Comparison of ENCODE assay signal across 9 cellular contexts in the genomic region with DNA sequence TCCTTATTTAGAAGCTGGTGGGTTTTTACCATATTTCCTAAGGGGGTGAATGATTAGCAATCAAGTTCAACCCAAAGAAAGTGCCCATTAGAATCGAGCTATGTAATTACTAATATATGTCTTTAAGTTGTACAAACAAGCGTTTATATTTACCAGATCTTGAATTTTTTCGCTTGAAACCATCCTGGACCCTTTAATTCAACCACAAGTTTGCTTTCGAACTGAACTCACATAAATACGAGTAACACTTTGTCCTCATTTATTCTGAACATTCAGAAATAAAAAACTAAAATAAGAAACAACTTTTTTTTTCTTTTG.
DNase-seq lines count a peak whose midpoint lies in the region; ATAC-seq and TF ChIP-seq lines count a peak whose summit lies in the region.
"Had no signal": no experiment of that assay in that cellular context is flagged by ENCODE, and none has a peak within 500 bp of the region (broad histone marks: within the 10 kb centered on the region; RNA-seq: fewer than 3 reads in every experiment).

No MANE protein-coding gene starts in this region.

- no peak for ATAC-seq in HG03378 (IDR thresholded peaks at IDR 0.05; ENCODE audit: unreplicated experiment)
- ATAC-seq in HG03196 (IDR thresholded peaks at IDR 0.05; ENCODE audit: unreplicated experiment) = no peak

- peaks cover 5% of the 10 kb centered on the region; the same call in 1 of the 2 replicates for H3F3A ChIP-seq in Loucy (ENCODE audit: low read depth)

- peak overlapping the region; percentile 92 to 99 (median 96) for H3K9ac ChIP-seq in BLaER1 treated with 17β-estradiol and CSF1 and Interleukin-3, amounts not matched to agents 10 nM and 100 nM
- peak overlapping the region; percentile 85 for H3K9ac ChIP-seq in Loucy (ENCODE audit: low read depth, low read length, poor library complexity, severe bottlenecking)
- H3K9ac ChIP-seq in duodenal mucosa (ENCODE audit: low read depth in 1 of 2, low read length in 2 of 2) = peak overlapping the region; percentile 61 to 89

- H3K79me2 ChIP-seq in Loucy (ENCODE audit: insufficient read depth, low read length) = peaks cover 59% of the 10 kb centered on the region

- peak overlapping the region; percentile 65 to 92 (median 86) for H3K4me3 ChIP-seq in BLaER1 treated with 17β-estradiol and CSF1 and Interleukin-3, amounts not matched to agents 10 nM and 100 nM
- H3K4me3 ChIP-seq in Loucy (ENCODE audit: low read length, poor library complexity, severe bottlenecking) (peak overlapping the region; percentile 86), duodenal mucosa (ENCODE audit: low read depth in 1 of 2, low read length in 2 of 2) (peak overlapping the region; percentile 88 to 98), neutrophil (ENCODE audit: low read depth in 1 of 2, low read length in 1 of 2) (peak overlapping the region; percentile 91 to 95)

- DNase-seq in HK-2 (ENCODE audit: unreplicated experiment) = no peak
- DNase-seq in GOT3 (lab: John Stamatoyannopoulos, UW) = no peak
- DNase-seq: NCI-H2107 had no signal

- peak overlapping the region; percentile 84 to 97 (median 89) for H3K4me2 ChIP-seq in BLaER1 treated with 17β-estradiol and CSF1 and Interleukin-3, amounts not matched to agents 10 nM and 100 nM
- peak overlapping the region; percentile 93 for H3K4me2 ChIP-seq in Loucy (ENCODE audit: low read depth, low read length, poor library complexity, severe bottlenecking)

- peak overlapping the region; percentile 92 to 97 (median 95); a peak in 21 of 22 replicates for H3K27ac ChIP-seq in BLaER1 treated with 17β-estradiol and CSF1 and Interleukin-3, amounts not matched to agents 10 nM and 100 nM
- H3K27ac ChIP-seq in duodenal mucosa (ENCODE audit: low read depth, low read length) (peak overlapping the region; percentile 4), neutrophil (peak overlapping the region; percentile 86)

- H3K4me1 ChIP-seq in BLaER1 treated with 17β-estradiol and CSF1 and Interleukin-3, amounts not matched to agents 10 nM and 100 nM = peaks cover 17 to 26% (median 24%) of the 10 kb centered on the region in 10 experiments
- H3K4me1 ChIP-seq in Loucy (ENCODE audit: insufficient read depth, low read length, poor library complexity, severe bottlenecking) (peaks cover 51% of the 10 kb centered on the region), duodenal mucosa (ENCODE audit: control insufficient read depth in 1 of 2, insufficient read depth in 2 of 2, low read length in 2 of 2) (peaks cover 28 to 32% of the 10 kb centered on the region in 2 donors), neutrophil (ENCODE audit: control insufficient read depth in 1 of 2, insufficient read depth in 1 of 2, low read depth in 1 of 2, low read length in 1 of 2) (peaks cover 27 to 28% of the 10 kb centered on the region in 2 experiments)

- peak overlapping the region; percentile 98; the same call in 1 of the 2 replicates for H2AFZ ChIP-seq in Loucy (ENCODE audit: low read length)

- H3K36me3 ChIP-seq in BLaER1 treated with 17β-estradiol and CSF1 and Interleukin-3, amounts not matched to agents 10 nM and 100 nM = peaks cover 36 to 42% (median 41%) of the 10 kb centered on the region in 11 experiments
- H3K36me3 ChIP-seq in Loucy (ENCODE audit: insufficient read depth, low read length) (peaks cover 12% of the 10 kb centered on the region; the same call in 1 of the 2 replicates), duodenal mucosa (ENCODE audit: control insufficient read depth in 1 of 2, insufficient read depth in 2 of 2, low read length in 2 of 2) (peaks cover 26 to 36% of the 10 kb centered on the region in 2 donors), neutrophil (peaks cover 24% of the 10 kb centered on the region)

- no peaks in the 10 kb centered on the region for H3K9me2 ChIP-seq in Loucy (replicated peaks; ENCODE audit: low read depth, low read length)

- TF ChIP-seq CTCF in Loucy (conservative IDR thresholded peaks at IDR 0.05; ENCODE audit: low read length) (no peak), neutrophil (IDR thresholded peaks at IDR 0.05) (no peak)

- H4K20me1 ChIP-seq in BLaER1 treated with 17β-estradiol and CSF1 and Interleukin-3, amounts not matched to agents 10 nM and 100 nM = peaks cover 15 to 46% (median 25%) of the 10 kb centered on the region in 11 experiments; a peak in 18 of 22 replicates
- peaks cover 27% of the 10 kb centered on the region for H4K20me1 ChIP-seq in Loucy (ENCODE audit: insufficient read depth, low read length, poor library complexity, severe bottlenecking)

- H3K27me3 ChIP-seq in BLaER1 treated with 17β-estradiol and CSF1 and Interleukin-3, amounts not matched to agents 10 nM and 100 nM = peaks cover 0 to 6% (median 0%) of the 10 kb centered on the region in 11 experiments; a peak in 2 of 22 replicates
- H3K27me3 ChIP-seq in Loucy (ENCODE audit: insufficient read depth, low read length, poor library complexity, severe bottlenecking) (no peaks in the 10 kb centered on the region), duodenal mucosa (ENCODE audit: control insufficient read depth in 1 of 2, insufficient read depth in 2 of 2, low read length in 2 of 2) (no peaks in the 10 kb centered on the region), neutrophil (no peaks in the 10 kb centered on the region)

- H3K9me3 ChIP-seq in BLaER1 treated with 17β-estradiol and CSF1 and Interleukin-3, amounts not matched to agents 10 nM and 100 nM (replicated peaks in 1 of 11) = no peaks in the 10 kb centered on the region
- H3K9me3 ChIP-seq in Loucy (ENCODE audit: insufficient read depth, low read depth, low read length) = no peaks in the 10 kb centered on the region
- no peaks in the 10 kb centered on the region for H3K9me3 ChIP-seq in duodenal mucosa (ENCODE audit: control insufficient read depth in 1 of 2, low read length in 2 of 2)
- no peaks in the 10 kb centered on the region for H3K9me3 ChIP-seq in neutrophil

Comparison
In these comparisons a context has a peak if more than half of its experiments do, and no peak if none do; other contexts are left out.
1. H3K27ac ChIP-seq: peak in every context shown above with its lines; median percentile 95 in BLaER1 treated with 17β-estradiol and CSF1 and Interleukin-3, amounts not matched to agents 10 nM and 100 nM; 86 in neutrophil; 4 in duodenal mucosa.